In genomic region chr10:32307609-32308008, GRCh38 we compare ENCODE assay signal across 19 cellular contexts. TPM values are rescaled to one million over a fixed set of nuclear protein-coding genes. Genes with fewer than 3 reads are reported as not detected.
DNase-seq lines count a peak whose midpoint lies in the region; ATAC-seq and TF ChIP-seq lines count a peak whose summit lies in the region.
"Had no signal": no experiment of that assay in that cellular context is flagged by ENCODE, and none has a peak within 500 bp of the region (broad histone marks: within the 10 kb centered on the region; RNA-seq: fewer than 3 reads in every experiment).

No MANE protein-coding gene starts in this region.

- H3K27me3 ChIP-seq in breast epithelium (no peaks in the 10 kb centered on the region), IMR-90 (ENCODE audit: control insufficient read depth, insufficient read depth, low read length) (no peaks in the 10 kb centered on the region)
- H3K27me3 ChIP-seq: esophagus squamous epithelium, stomach, vagina had no signal

- H2AK5ac ChIP-seq in IMR-90 (ENCODE audit: low read depth, low read length): no peak overlapping the region

- H3K27me3 Mint-ChIP-seq in MCF 10A (ENCODE audit: insufficient read depth, unreplicated experiment) (no peaks in the 10 kb centered on the region), immature natural killer cell (ENCODE audit: low read depth in 3 of 3) (no peaks in the 10 kb centered on the region)
- no peaks in the 10 kb centered on the region for H3K27me3 Mint-ChIP-seq in stimulated activated memory B cell treated with anti-CD40 and anti-IgM and Interleukin-4, amounts not matched to agents 10 μg/mL and 1 μg/mL and 100 μg/mL, for 72 hours

- H3K56ac ChIP-seq in IMR-90 (ENCODE audit: extremely low read depth, insufficient read depth, low read length): no peak overlapping the region

- H3K4me1 ChIP-seq in breast epithelium (no peaks in the 10 kb centered on the region), IMR-90 (ENCODE audit: control insufficient read depth, insufficient read depth, low read length) (no peaks in the 10 kb centered on the region)

- TF ChIP-seq CTCF in MCF 10A (IDR thresholded peaks at IDR 0.05; ENCODE audit: unreplicated experiment): no peak
- TF ChIP-seq CTCF in breast epithelium (IDR thresholded peaks at IDR 0.05): no peak
- no peak for TF ChIP-seq CTCF in IMR-90 (conservative IDR thresholded peaks at IDR 0.05; ENCODE audit: low read depth, low read length)

- peaks cover 44% of the 10 kb centered on the region for H3K36me3 Mint-ChIP-seq in MCF 10A (ENCODE audit: insufficient read depth, unreplicated experiment)
- H3K36me3 Mint-ChIP-seq in immature natural killer cell: peaks cover 0 to 13% (median 10%) of the 10 kb centered on the region in 3 donors
- peaks cover 33% of the 10 kb centered on the region for H3K36me3 Mint-ChIP-seq in stimulated activated memory B cell treated with anti-CD40 and anti-IgM and Interleukin-4, amounts not matched to agents 10 μg/mL and 1 μg/mL and 100 μg/mL, for 72 hours

- no peak overlapping the region for H3K18ac ChIP-seq in IMR-90 (ENCODE audit: low read depth, low read length)

- no peak overlapping the region for H3K4me3 ChIP-seq in breast epithelium
- no peak overlapping the region for H3K4me3 ChIP-seq in IMR-90 (ENCODE audit: insufficient read depth, low read depth, low read length)
- H3K4me3 ChIP-seq: esophagus squamous epithelium, stomach, vagina had no signal

- H3K27ac ChIP-seq in breast epithelium: no peak overlapping the region
- no peak overlapping the region for H3K27ac ChIP-seq in IMR-90 (ENCODE audit: insufficient read depth, low read length)
- H3K27ac ChIP-seq: esophagus squamous epithelium, vagina had no signal

- H2BK15ac ChIP-seq in IMR-90 (ENCODE audit: low read depth, low read length): no peak overlapping the region

- H3K4me3 Mint-ChIP-seq in MCF 10A (ENCODE audit: unreplicated experiment) (no peak overlapping the region), immature natural killer cell (peak overlapping the region; percentile 5 to 64 (median 39))
- H3K4me3 Mint-ChIP-seq in stimulated activated memory B cell treated with anti-CD40 and anti-IgM and Interleukin-4, amounts not matched to agents 10 μg/mL and 1 μg/mL and 100 μg/mL, for 72 hours: no peak overlapping the region
- H3K4me3 Mint-ChIP-seq: T-helper 2 cell treated with Interferon-gamma antibody and Interleukin-4, amounts not matched to agents 5 μg/mL and 100 μg/mL, for 36 hours had no signal

- peak overlapping the region; percentile 54 for H3K27ac Mint-ChIP-seq in MCF 10A (ENCODE audit: low read depth, unreplicated experiment)
- H3K27ac Mint-ChIP-seq in immature natural killer cell: peak overlapping the region; percentile 30 to 80 (median 63)
- peak overlapping the region; percentile 89 for H3K27ac Mint-ChIP-seq in stimulated activated memory B cell treated with anti-CD40 and anti-IgM and Interleukin-4, amounts not matched to agents 10 μg/mL and 1 μg/mL and 100 μg/mL, for 72 hours
- H3K27ac Mint-ChIP-seq: T-helper 2 cell treated with Interferon-gamma antibody and Interleukin-4, amounts not matched to agents 5 μg/mL and 100 μg/mL, for 36 hours had no signal

- in situ Hi-C loops in IMR-90 (cut with MboI; ENCODE audit: low sequenced_read_pairs): no loop called here

- no peak overlapping the region for H3K9ac ChIP-seq in IMR-90 (ENCODE audit: low read depth, low read length)

- no peak overlapping the region for H2BK5ac ChIP-seq in IMR-90 (ENCODE audit: low read depth, low read length, poor library complexity, severe bottlenecking)

- H3K9me3 ChIP-seq in breast epithelium: no peaks in the 10 kb centered on the region
- H3K9me3 ChIP-seq in IMR-90 (ENCODE audit: control insufficient read depth, insufficient read depth, low read length): no peaks in the 10 kb centered on the region
- H3K9me3 ChIP-seq: esophagus squamous epithelium, stomach, vagina had no signal

- no peak for DNase-seq in MCF 10A (ENCODE audit: unreplicated experiment)
- no peak for DNase-seq in breast epithelium (ENCODE audit: low spot score in 2 of 2)
- no peak for DNase-seq in IMR-90
- DNase-seq in immature natural killer cell: no peak
- DNase-seq in OCI-M1 (lab: John Stamatoyannopoulos, UW): no peak
- no peak for DNase-seq in globus pallidus (ENCODE audit: low spot score)
- DNase-seq: esophagus squamous epithelium; GF-D8; Kasumi-1; kidney glomerular epithelial cell; NCI-H1436; NCI-H226; SHP77; stimulated activated CD4-positive, alpha-beta T cell treated with anti-CD3 and anti-CD28 coated beads, Interleukin-12 subunit alpha, Interleukin-12 subunit beta, amount 100 ng/mL, for 4 hours; stomach had no signal

- peaks cover 5% of the 10 kb centered on the region for H3K36me3 ChIP-seq in breast epithelium
- H3K36me3 ChIP-seq in IMR-90 (ENCODE audit: control insufficient read depth, insufficient read depth, low read length): peaks cover 19% of the 10 kb centered on the region

- H3K9me3 Mint-ChIP-seq in MCF 10A (ENCODE audit: unreplicated experiment) (no peaks in the 10 kb centered on the region), immature natural killer cell (no peaks in the 10 kb centered on the region)
- H3K9me3 Mint-ChIP-seq in stimulated activated memory B cell treated with anti-CD40 and anti-IgM and Interleukin-4, amounts not matched to agents 10 μg/mL and 1 μg/mL and 100 μg/mL, for 72 hours: no peaks in the 10 kb centered on the region
- H3K9me3 Mint-ChIP-seq: T-helper 2 cell treated with Interferon-gamma antibody and Interleukin-4, amounts not matched to agents 5 μg/mL and 100 μg/mL, for 36 hours had no signal

- no peak overlapping the region for H3K4ac ChIP-seq in IMR-90 (ENCODE audit: low read depth, low read length)

- no peak overlapping the region for H3K14ac ChIP-seq in IMR-90 (replicated peaks; ENCODE audit: low read depth, low read length)

- no peak for TF ChIP-seq POLR2A in breast epithelium (IDR thresholded peaks at IDR 0.05)
- TF ChIP-seq POLR2A in IMR-90 (IDR thresholded peaks at IDR 0.05; ENCODE audit: low read depth, low read length): no peak

- no peak overlapping the region for H4K91ac ChIP-seq in IMR-90 (ENCODE audit: insufficient read depth, low read depth, low read length)

- H3K4me2 ChIP-seq in IMR-90 (ENCODE audit: low read depth, low read length): no peak overlapping the region

- WGBS in IMR-90 (ENCODE audit: extremely low coverage in 2 of 2, insufficient read length in 1 of 2), 2 experiments: no CpG with 5 or more reads among the region's 3 CpGs

- no peak overlapping the region for H2AK9ac ChIP-seq in IMR-90 (replicated peaks; ENCODE audit: low read depth, low read length, poor library complexity)

- no peak for TF ChIP-seq RAD21 in IMR-90 (IDR thresholded peaks at IDR 0.05; ENCODE audit: low read length)

- no peak overlapping the region for H2BK20ac ChIP-seq in IMR-90 (ENCODE audit: low read depth, low read length)

- H3K9me1 ChIP-seq in IMR-90 (ENCODE audit: insufficient read depth, low read length): peaks cover 11% of the 10 kb centered on the region; the same call in 1 of the 2 replicates

- no peak overlapping the region for H4K5ac ChIP-seq in IMR-90 (ENCODE audit: low read depth, low read length)

- H3K4me1 Mint-ChIP-seq in MCF 10A (ENCODE audit: insufficient read depth, unreplicated experiment) (peaks cover 6% of the 10 kb centered on the region), immature natural killer cell (peaks cover 70 to 89% of the 10 kb centered on the region in 2 donors)
- peaks cover 59% of the 10 kb centered on the region for H3K4me1 Mint-ChIP-seq in stimulated activated memory B cell treated with anti-CD40 and anti-IgM and Interleukin-4, amounts not matched to agents 10 μg/mL and 1 μg/mL and 100 μg/mL, for 72 hours

- no peak overlapping the region for H2AFZ ChIP-seq in IMR-90 (replicated peaks; ENCODE audit: low read length, poor library complexity)

- H4K20me1 ChIP-seq in IMR-90 (ENCODE audit: insufficient read depth, low read length): peaks cover 72% of the 10 kb centered on the region

- BruUV-seq in MCF 10A (replicated peaks; lab: Mats Ljungman, UMichigan) (no TSS peak), IMR-90 (replicated peaks; lab: Mats Ljungman, UMichigan) (no TSS peak)

- dilution Hi-C loops in IMR-90 (cut with HindIII; ENCODE audit: low sequenced_read_pairs, unreplicated experiment): no loop called here

- CTCF ChIA-PET in MCF 10A (lab: Yijun Ruan, JAX): interaction anchor here (0.7 kb wide), 1 partner anchor 120 kb away, joined by 3 read pairs; no protein-coding TSS in a partner anchor
- CTCF ChIA-PET in IMR-90 (lab: Yijun Ruan, JAX): interaction anchor here (0.8 kb wide), 1 partner anchor 38 kb away, joined by 3 read pairs; no protein-coding TSS in a partner anchor

- POLR2A ChIA-PET in MCF 10A (lab: Yijun Ruan, JAX) (no interaction called here), IMR-90 (lab: Charles Lee; ENCODE audit: unreplicated experiment) (no interaction called here)

- H4K8ac ChIP-seq in IMR-90 (ENCODE audit: low read depth in 2 of 2, low read length in 2 of 2): no peak overlapping the region

- ATAC-seq in IMR-90 (ENCODE audit: low read depth) (no peak), HG02623 (IDR thresholded peaks at IDR 0.05; ENCODE audit: unreplicated experiment) (no peak)
- no peak for ATAC-seq in stimulated activated memory B cell treated with anti-CD40 and anti-IgM and Interleukin-4, amounts not matched to agents 10 μg/mL and 1 μg/mL and 100 μg/mL, for 72 hours

- peaks cover 24 to 64% of the 10 kb centered on the region in 2 experiments for H3K79me1 ChIP-seq in IMR-90 (ENCODE audit: low read depth in 1 of 2, low read length in 2 of 2)

- H2BK120ac ChIP-seq in IMR-90 (ENCODE audit: low read depth, low read length): no peak overlapping the region

- intact Hi-C loops in MCF 10A (cut with micrococcal nuclease): no loop called here
- intact Hi-C loops in breast epithelium (cut with DNase I; ENCODE audit: low total_unique reads): no loop called here
- intact Hi-C loops in IMR-90 (cut with micrococcal nuclease): no loop called here

- H3K23ac ChIP-seq in IMR-90 (ENCODE audit: low read depth, low read length): peak overlapping the region; percentile 69; the same call in 1 of the 2 replicates

TF ChIP-seq in IMR-90, 13 proteins besides CTCF, POLR2A, EP300 and RAD21 (continues in another document):
- TF ChIP-seq SMC3 (IDR thresholded peaks at IDR 0.05; ENCODE audit: low read depth, low read length): no peak
- TF ChIP-seq CEBPB (IDR thresholded peaks at IDR 0.05; ENCODE audit: low read depth, low read length): no peak
- TF ChIP-seq FOS (IDR thresholded peaks at IDR 0.05; ENCODE audit: low read depth, low read length): no peak

RNA-seq across cellular contexts. Expression of gene EPC1, which starts 39.3 kb away (rescaled TPM):
- total RNA-seq in MCF 10A (2022) (23.7 and 25.5 TPM in 2 replicates), breast epithelium (10 to 100 TPM; 49.4 to 78.7 (median 60.0) TPM), IMR-90 (2012; rRNA removed) (19.7 and 21.9 TPM in 2 replicates)
- polyA plus RNA-seq in IMR-90 (2012; rRNA removed) (20.8 and 23.5 TPM in 2 replicates), immature natural killer cell (10 to 100 TPM; 43.1 to 63.4 (median 50.5) TPM)
- 8.8 and 15.4 TPM in 2 replicates for polyA plus RNA-seq in IMR-90 (2012; cell fraction: cytosol; rRNA removed)
- polyA plus RNA-seq in IMR-90 (2012; cell fraction: nucleus; rRNA removed; ENCODE audit: low replicate concordance): 32.6 and 102 TPM in 2 replicates

Comparison
In these comparisons a context has a peak if more than half of its experiments do, and no peak if none do; other contexts are left out.
1. H3K4me3 Mint-ChIP-seq: peak in immature natural killer cell (5 of 5); none in MCF 10A (single experiment) and stimulated activated memory B cell treated with anti-CD40 and anti-IgM and Interleukin-4, amounts not matched to agents 10 μg/mL and 1 μg/mL and 100 μg/mL, for 72 hours (single experiment).
2. Peak in every context shown above with its lines, with median percentiles within 50 percentile points of each other: H3K27ac Mint-ChIP-seq.